In genomic region chr2:237056271-237056875, GRCh38 we compare ENCODE assay signal across 28 cellular contexts. TPM values are rescaled to one million over a fixed set of nuclear protein-coding genes. Genes with fewer than 3 reads are reported as not detected.
A peak's percentile ranks its signal among the peaks of the same experiment; 100 is the strongest.
DNase-seq lines count a peak whose midpoint lies in the region; ATAC-seq, FAIRE-seq and TF ChIP-seq lines count a peak whose summit lies in the region.
"Had no signal": no experiment of that assay in that cellular context is flagged by ENCODE, and none has a peak within 500 bp of the region (broad histone marks: within the 10 kb centered on the region; RNA-seq: fewer than 3 reads in every experiment).

No MANE protein-coding gene starts in this region.

- H2BK15ac ChIP-seq in mesendoderm (replicated peaks; ENCODE audit: low read depth), result no peak overlapping the region

- H4K8ac ChIP-seq in mesendoderm (ENCODE audit: low read depth, low read length), result no peak overlapping the region

- FAIRE-seq in kidney (lab: Jason Lieb, UNC), result no peak
- FAIRE-seq: GM18507, HTR-8/SVneo, K562 had no signal

- H3K23ac ChIP-seq in mesendoderm (ENCODE audit: low read length), result no peak overlapping the region

- H3K79me1 ChIP-seq in mesendoderm (ENCODE audit: low read length), result no peaks in the 10 kb centered on the region

- peaks cover 0 to 16% of the 10 kb centered on the region in 2 donors for H3K4me1 ChIP-seq in ascending aorta
- H3K4me1 ChIP-seq in mesendoderm (ENCODE audit: control insufficient read depth, low read depth, low read length), result no peaks in the 10 kb centered on the region
- no peaks in the 10 kb centered on the region for H3K4me1 ChIP-seq in prostate gland (replicated peaks)
- H3K4me1 ChIP-seq in kidney (ENCODE audit: control insufficient read depth in 1 of 2, insufficient read depth in 1 of 2, low read depth in 1 of 2, low read length in 2 of 2), result peaks cover 0 to 2% of the 10 kb centered on the region in 2 donors
- H3K4me1 ChIP-seq in body of pancreas, result no peaks in the 10 kb centered on the region

- H3K27ac ChIP-seq in ascending aorta (peak overlapping the region; percentile 1 to 40), mesendoderm (ENCODE audit: low read depth, low read length) (no peak overlapping the region), prostate gland (no peak overlapping the region), kidney (ENCODE audit: low read depth in 2 of 2, low read length in 2 of 2) (no peak overlapping the region), body of pancreas (no peak overlapping the region)
- H3K27ac ChIP-seq: 22Rv1, GM23248, RWPE1 had no signal

- no peaks in the 10 kb centered on the region for H3K27me3 ChIP-seq in ascending aorta
- no peaks in the 10 kb centered on the region for H3K27me3 ChIP-seq in mesendoderm (ENCODE audit: insufficient read depth, low read length, poor library complexity)
- H3K27me3 ChIP-seq in prostate gland (replicated peaks; ENCODE audit: insufficient read depth), result no peaks in the 10 kb centered on the region
- no peaks in the 10 kb centered on the region for H3K27me3 ChIP-seq in body of pancreas

- no peak overlapping the region for H3K4me2 ChIP-seq in mesendoderm (ENCODE audit: low read length)

- H3K9ac ChIP-seq in mesendoderm (ENCODE audit: low read length), result no peak overlapping the region
- H3K9ac ChIP-seq in kidney (ENCODE audit: low read length in 2 of 2), result no peak overlapping the region
- H3K9ac ChIP-seq: GM23248 had no signal

- no peak overlapping the region for H3K4ac ChIP-seq in mesendoderm (ENCODE audit: low read depth, low read length)

- no peak overlapping the region for H3K56ac ChIP-seq in mesendoderm (ENCODE audit: low read length)

- TF ChIP-seq CTCF in ascending aorta (IDR thresholded peaks at IDR 0.05) (no peak), prostate gland (IDR thresholded peaks at IDR 0.05) (no peak), kidney (IDR thresholded peaks at IDR 0.05; ENCODE audit: borderline replicate concordance, extremely low read depth, insufficient read depth) (no peak), body of pancreas (IDR thresholded peaks at IDR 0.05) (no peak)

- H2BK120ac ChIP-seq in mesendoderm (ENCODE audit: low read depth, low read length), result no peak overlapping the region

- H3K18ac ChIP-seq in mesendoderm (ENCODE audit: low read length), result no peak overlapping the region

- H4K5ac ChIP-seq in mesendoderm (ENCODE audit: low read length), result no peak overlapping the region

- H3K9me3 ChIP-seq in ascending aorta, result no peaks in the 10 kb centered on the region
- H3K9me3 ChIP-seq in prostate gland, result no peaks in the 10 kb centered on the region
- no peaks in the 10 kb centered on the region for H3K9me3 ChIP-seq in kidney (ENCODE audit: control insufficient read depth in 1 of 2, low read length in 2 of 2)
- no peaks in the 10 kb centered on the region for H3K9me3 ChIP-seq in body of pancreas

- no peak overlapping the region for H2BK5ac ChIP-seq in mesendoderm (ENCODE audit: low read length)

- H2AK5ac ChIP-seq in mesendoderm (ENCODE audit: low read length), result no peak overlapping the region

- ATAC-seq in body of pancreas, result no peak
- ATAC-seq: K562, Panc1 had no signal

- WGBS in mesendoderm (ENCODE audit: extremely low coverage, insufficient coverage, low lambda C conversion rate), result no CpG with 5 or more reads among the region's 12 CpGs
- 68% methylated on average over 12 of the region's 12 CpGs for WGBS in prostate gland
- 78 to 88% methylated on average over 5 to 12 of the region's 12 CpGs for WGBS in body of pancreas, 2 donors

- DNase-seq in NCI-H510A treated with DMSO at 0.1 percent for 48 hours (lab: John Stamatoyannopoulos, UW) (peak; percentile 26), NCI-H510A (lab: John Stamatoyannopoulos, UW) (no peak), ascending aorta (ENCODE audit: low spot score in 2 of 2) (no peak), mesendoderm (peak; percentile 36), prostate gland (ENCODE audit: low spot score) (peak; percentile 17), kidney (no peak), NCI-H146 treated with DMSO at 0.1 percent for 48 hours (lab: John Stamatoyannopoulos, UW; ENCODE audit: unreplicated experiment) (no peak), body of pancreas (no peak)
- DNase-seq: Calu3, DMS79 treated with DMSO at 0.1 percent for 48 hours, GM23248, H9, MM.1S, NCI-H1048, NCI-H1417, NCI-H187, NCI-H2081 treated with DMSO at 0.1 percent for 48 hours, NCI-H2171, NCI-H226, NCI-H524, NCI-H82, SHP77 had no signal

- H3K36me3 ChIP-seq in ascending aorta (no peaks in the 10 kb centered on the region), mesendoderm (ENCODE audit: control insufficient read depth, insufficient read depth, low read length) (no peaks in the 10 kb centered on the region), prostate gland (no peaks in the 10 kb centered on the region), kidney (ENCODE audit: control insufficient read depth in 1 of 2, insufficient read depth in 2 of 2, low read length in 2 of 2) (no peaks in the 10 kb centered on the region), body of pancreas (replicated peaks in 1 of 2; ENCODE audit: insufficient read depth in 1 of 2, low read depth in 2 of 2) (no peaks in the 10 kb centered on the region)

- H3K79me2 ChIP-seq in mesendoderm (ENCODE audit: control insufficient read depth, insufficient read depth, low read length), result no peaks in the 10 kb centered on the region

- TF ChIP-seq POLR2A in prostate gland (IDR thresholded peaks at IDR 0.05) (no peak), body of pancreas (IDR thresholded peaks at IDR 0.05) (no peak)

- no peak overlapping the region for H3K4me3 ChIP-seq in ascending aorta
- H3K4me3 ChIP-seq in mesendoderm (ENCODE audit: low read length), result no peak overlapping the region
- no peak overlapping the region for H3K4me3 ChIP-seq in prostate gland
- H3K4me3 ChIP-seq in kidney (ENCODE audit: low read length in 2 of 2), result no peak overlapping the region
- no peak overlapping the region for H3K4me3 ChIP-seq in body of pancreas
- H3K4me3 ChIP-seq: GM23248, K562 had no signal

- intact Hi-C loops in ascending aorta (cut with DNase I), result no loop called here
- intact Hi-C loops in prostate gland (cut with DNase I), result no loop called here
- intact Hi-C loops in kidney (cut with DNase I), result loop anchor here (5.0 kb wide), 1 partner anchor 714 kb away; no protein-coding TSS in a partner anchor
- intact Hi-C loops in body of pancreas (cut with DNase I), result no loop called here

RNA-seq across cellular contexts. Expression of gene COPS8, which starts 29.3 kb away (rescaled TPM):
- total RNA-seq in ascending aorta (16.4 TPM), prostate gland (10 to 100 TPM; 73.1 to 90.0 TPM), kidney (40.7 TPM), body of pancreas (10 to 100 TPM; 27.4 to 27.8 TPM)
- 38.2 TPM for polyA plus RNA-seq in mesendoderm (2013, experiment 1 of 2)
- 38.0 TPM for polyA plus RNA-seq in mesendoderm (2013, experiment 2 of 2)
- 67.6 TPM for polyA plus RNA-seq in kidney (ENCODE audit: insufficient read depth, low read depth, low replicate concordance)

Comparison
In these comparisons a context has a peak if more than half of its experiments do, and no peak if none do; other contexts are left out.
1. DNase-seq: peak in NCI-H510A treated with DMSO at 0.1 percent for 48 hours (single experiment), mesendoderm (single experiment) and prostate gland (single experiment); none in NCI-H510A (single experiment), ascending aorta (0 of 2), kidney (single experiment), NCI-H146 treated with DMSO at 0.1 percent for 48 hours (single experiment) and body of pancreas (0 of 4).
2. H3K27ac ChIP-seq: peak in ascending aorta (2 of 2); none in mesendoderm (single experiment), prostate gland (0 of 2), kidney (0 of 2) and body of pancreas (0 of 4).